ENCODE assay signal across 8 cellular contexts in genomic region chr16:1971678-1972489, GRCh38. TPM values are rescaled to one million over a fixed set of nuclear protein-coding genes. Genes with fewer than 3 reads are reported as not detected.
DNase-seq lines count a peak whose midpoint lies in the region; ATAC-seq, FAIRE-seq and TF ChIP-seq lines count a peak whose summit lies in the region.

TBL3 (plus strand) TSS chr16:1972053; CDS start chr16:1972165, 112 bp downstream.

- H3K4me2 ChIP-seq in keratinocyte (ENCODE audit: control insufficient read depth, extremely low read depth, insufficient read depth, low read depth, low read length), result peak within 1 kb of the TSS; percentile 95

- dilution Hi-C loops in keratinocyte (cut with MboI; ENCODE audit: extremely low pct_ligation_motif_present, low sequenced_read_pairs), result no loop called here

- H3K27ac ChIP-seq in keratinocyte (ENCODE audit: control insufficient read depth, insufficient read depth, low read length), result peak within 1 kb of the TSS; percentile 84

- no peak for TF ChIP-seq CTCF in AG10803 (conservative IDR thresholded peaks at IDR 0.05; ENCODE audit: low read length)
- TF ChIP-seq CTCF in keratinocyte (optimal IDR thresholded peaks at IDR 0.05 in 1 of 3, IDR thresholded peaks at IDR 0.05 in 1 of 3, conservative IDR thresholded peaks at IDR 0.05 in 1 of 3; ENCODE audit: extremely low read depth in 1 of 3, insufficient read depth in 2 of 3, low read length in 3 of 3), result no peak

- ATAC-seq in GM19023 (IDR thresholded peaks at IDR 0.05; ENCODE audit: unreplicated experiment), result peak; percentile 82
- ATAC-seq in HG03196 (IDR thresholded peaks at IDR 0.05; ENCODE audit: unreplicated experiment), result peak; percentile 64

- peak; percentile 93 for DNase-seq in AG10803 (ENCODE audit: low read depth)
- peak; percentile 84 to 94 for DNase-seq in NCI-H446 (lab: John Stamatoyannopoulos, UW)
- DNase-seq in activated CD4-positive, CD25-positive, alpha-beta regulatory T cell treated with anti-CD3 and anti-CD28 coated beads, Interleukin-2, amount 50 U/mL, for 72 hours, result peak; percentile 98
- peak; percentile 89 for DNase-seq in cerebellar cortex (ENCODE audit: low spot score)
- no peak for DNase-seq in keratinocyte (ENCODE audit: low read depth, low spot score)
- peak; percentile 95 to 97 (median 96) for DNase-seq in stimulated activated CD4-positive, alpha-beta T cell treated with anti-CD3 and anti-CD28 coated beads, Interleukin-12 subunit alpha, Interleukin-12 subunit beta, amount 100 ng/mL, for 48 hours (ENCODE audit: low read depth in 2 of 3, low spot score in 1 of 3)

- H4K20me1 ChIP-seq in keratinocyte (ENCODE audit: control insufficient read depth, extremely low read depth, insufficient read depth, low read length), result no peaks in the 10 kb centered on the region

- peak within 1 kb of the TSS; percentile 81 for H3K4me3 ChIP-seq in AG10803 (ENCODE audit: low read length)
- H3K4me3 ChIP-seq in keratinocyte (ENCODE audit: control insufficient read depth in 2 of 3, extremely low read depth in 1 of 3, insufficient read depth in 2 of 3, low read depth in 1 of 3, low read length in 3 of 3), result peak within 1 kb of the TSS; percentile 92 to 100 (median 93)

- peak within 1 kb of the TSS; percentile 82 for H2AFZ ChIP-seq in keratinocyte (ENCODE audit: control insufficient read depth, low read length)

- peaks cover 32% of the 10 kb centered on the region for H3K79me2 ChIP-seq in keratinocyte (ENCODE audit: control insufficient read depth, insufficient read depth, low read length)

- H3K4me1 ChIP-seq in keratinocyte (ENCODE audit: control insufficient read depth, extremely low read depth, insufficient read depth, low read length), result peaks cover 13% of the 10 kb centered on the region

- no peaks in the 10 kb centered on the region for H3K27me3 ChIP-seq in keratinocyte (ENCODE audit: control insufficient read depth, extremely low read depth, insufficient read depth, low read length)

- FAIRE-seq in keratinocyte (lab: Jason Lieb, UNC), result peak; percentile 62

- H3K9ac ChIP-seq in keratinocyte (ENCODE audit: control insufficient read depth, extremely low read depth, insufficient read depth, low read length), result peak within 1 kb of the TSS; percentile 89

- H3K36me3 ChIP-seq in keratinocyte (ENCODE audit: control insufficient read depth in 2 of 2, extremely low read depth in 1 of 2, insufficient read depth in 2 of 2, low read length in 2 of 2), result peaks cover 0 to 21% of the 10 kb centered on the region in 2 experiments

- no peaks in the 10 kb centered on the region for H3K9me1 ChIP-seq in keratinocyte (ENCODE audit: control insufficient read depth, extremely low read depth, insufficient read depth, low read length)

- no peaks in the 10 kb centered on the region for H3K9me3 ChIP-seq in keratinocyte (ENCODE audit: control insufficient read depth, low read depth, low read length)

RNA-seq across cellular contexts. Expression of gene TBL3, which starts in this region (rescaled TPM):
- polyA plus RNA-seq in keratinocyte, result 27.8 to 45.1 TPM (median 40.1 TPM) in 3 replicates
- 43.5 TPM for polyA plus RNA-seq in keratinocyte (2011; ENCODE audit: low read depth)
- 22.8 and 61.3 TPM in 2 replicates for polyA plus RNA-seq in keratinocyte (2011; cell fraction: cytosol; rRNA removed)
- polyA plus RNA-seq in keratinocyte (2011; cell fraction: nucleus; rRNA removed), result 51.3 and 60.4 TPM in 2 replicates
- 49.3 and 57.0 TPM in 2 replicates for polyA plus RNA-seq in keratinocyte (2012; ENCODE audit: low replicate concordance)
- 68.2 to 114 TPM (median 76.7 TPM) in 3 replicates for polyA minus RNA-seq in keratinocyte
- polyA minus RNA-seq in keratinocyte (2011; cell fraction: cytosol; rRNA and poly(A)+ RNA removed), result 132 TPM
- 56.5 and 64.3 TPM in 2 replicates for polyA minus RNA-seq in keratinocyte (2011; cell fraction: nucleus; rRNA and poly(A)+ RNA removed)
